Comparison of ENCODE assay signal across 26 cellular contexts in the genomic region with DNA sequence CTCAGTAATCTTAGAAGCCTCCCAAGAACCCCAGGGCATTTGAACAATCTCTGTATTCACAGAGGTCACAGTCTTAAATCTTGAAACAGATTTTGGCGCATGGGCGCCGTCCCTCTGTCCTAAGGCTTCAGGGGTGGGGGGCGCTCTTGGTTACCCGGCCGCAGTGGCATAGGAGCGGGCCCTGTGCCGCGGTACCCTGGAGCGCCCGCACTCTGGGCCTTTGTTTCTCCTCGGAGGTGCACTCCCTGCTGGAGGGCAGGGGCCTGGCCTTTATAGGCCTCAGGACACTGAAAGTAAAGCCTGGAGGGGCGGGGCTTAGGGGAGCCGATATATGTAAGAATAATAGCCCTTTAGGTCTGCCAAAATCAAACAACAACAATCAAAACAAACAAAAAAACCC.
"Had no signal": no experiment of that assay in that cellular context is flagged by ENCODE, and none has a peak within 500 bp of the region (broad histone marks: within the 10 kb centered on the region; RNA-seq: fewer than 3 reads in every experiment).

No MANE protein-coding gene starts in this region.

- DNase-seq: activated CD4-positive, alpha-beta T cell treated with anti-CD3 and anti-CD28 coated beads for 48 hours; activated CD4-positive, alpha-beta T cell treated with anti-CD3 and anti-CD28 coated beads, Interleukin-2, amount 50 U/mL, for 4 hours; activated CD4-positive, CD25-positive, alpha-beta regulatory T cell treated with anti-CD3 and anti-CD28 coated beads, Interleukin-2, amount 50 U/mL, for 72 hours; activated CD8-positive, alpha-beta memory T cell treated with anti-CD3 and anti-CD28 coated beads, Interleukin-2, amount 50 U/mL, for 48 hours; activated CD8-positive, alpha-beta T cell treated with anti-CD3 and anti-CD28 coated beads, Interleukin-2, amount 10 ng/mL, durations not matched to agents 7 days and 5 days; activated naive CD4-positive, alpha-beta T cell treated with anti-CD3 and anti-CD28 coated beads, Interleukin-2, amount 50 U/mL, for 16 hours; activated naive CD8-positive, alpha-beta T cell treated with anti-CD3 and anti-CD28 coated beads, Interleukin-2, amount 10 ng/mL, durations not matched to agents 7 days and 5 days; activated T-cell treated with anti-CD3 and anti-CD28 coated beads, Interleukin-2, amount 50 U/mL, for 1 hour; adrenal gland; anterior cingulate cortex; central memory CD4-positive, alpha-beta T cell; NCI-H1048; NCI-H146; NCI-H187 treated with DMSO at 0.1 percent for 48 hours; NCI-H2081 treated with DMSO at 0.1 percent for 48 hours; NCI-H446; NCI-H524; PC-3; SHP77; SW 1271; T-helper 9 cell had no signal

- H3K9me3 ChIP-seq: adrenal gland, SJSA1 had no signal

- H3K27me3 Mint-ChIP-seq: activated naive CD8-positive, alpha-beta T cell treated with anti-CD3 and anti-CD28 coated beads, Interleukin-2, amount 10 ng/mL, durations not matched to agents 7 days and 5 days had no signal

- H3K4me3 Mint-ChIP-seq: activated CD8-positive, alpha-beta T cell treated with anti-CD3 and anti-CD28 coated beads, Interleukin-2, amount 10 ng/mL, durations not matched to agents 7 days and 5 days; activated naive CD8-positive, alpha-beta T cell treated with anti-CD3 and anti-CD28 coated beads, Interleukin-2, amount 10 ng/mL, durations not matched to agents 7 days and 5 days; WTC11 had no signal

- ATAC-seq: activated CD8-positive, alpha-beta T cell treated with anti-CD3 and anti-CD28 coated beads, Interleukin-2, amount 10 ng/mL, durations not matched to agents 7 days and 5 days; PC-3; SK-N-SH treated with all-trans-retinoic acid at 6 μM for 48 hours; WTC11 had no signal

- H3K4me1 Mint-ChIP-seq: activated naive CD8-positive, alpha-beta T cell treated with anti-CD3 and anti-CD28 coated beads, Interleukin-2, amount 10 ng/mL, durations not matched to agents 7 days and 5 days; WTC11 had no signal

- H3K27ac ChIP-seq: adrenal gland, SJSA1 had no signal

- H3K4me1 ChIP-seq: adrenal gland, SJSA1 had no signal

- H3K27ac Mint-ChIP-seq: activated CD8-positive, alpha-beta T cell treated with anti-CD3 and anti-CD28 coated beads, Interleukin-2, amount 10 ng/mL, durations not matched to agents 7 days and 5 days; activated naive CD8-positive, alpha-beta T cell treated with anti-CD3 and anti-CD28 coated beads, Interleukin-2, amount 10 ng/mL, durations not matched to agents 7 days and 5 days; WTC11 had no signal

- H3K9me3 Mint-ChIP-seq: activated naive CD8-positive, alpha-beta T cell treated with anti-CD3 and anti-CD28 coated beads, Interleukin-2, amount 10 ng/mL, durations not matched to agents 7 days and 5 days had no signal

- H3K36me3 Mint-ChIP-seq: activated naive CD8-positive, alpha-beta T cell treated with anti-CD3 and anti-CD28 coated beads, Interleukin-2, amount 10 ng/mL, durations not matched to agents 7 days and 5 days had no signal

- FAIRE-seq: bronchial epithelial cell, RCC 7860 had no signal

- H3K36me3 ChIP-seq: adrenal gland, SJSA1 had no signal

- H3K4me3 ChIP-seq: adrenal gland, SJSA1 had no signal

- H3K27me3 ChIP-seq: adrenal gland, SJSA1 had no signal
